In the genomic region with DNA sequence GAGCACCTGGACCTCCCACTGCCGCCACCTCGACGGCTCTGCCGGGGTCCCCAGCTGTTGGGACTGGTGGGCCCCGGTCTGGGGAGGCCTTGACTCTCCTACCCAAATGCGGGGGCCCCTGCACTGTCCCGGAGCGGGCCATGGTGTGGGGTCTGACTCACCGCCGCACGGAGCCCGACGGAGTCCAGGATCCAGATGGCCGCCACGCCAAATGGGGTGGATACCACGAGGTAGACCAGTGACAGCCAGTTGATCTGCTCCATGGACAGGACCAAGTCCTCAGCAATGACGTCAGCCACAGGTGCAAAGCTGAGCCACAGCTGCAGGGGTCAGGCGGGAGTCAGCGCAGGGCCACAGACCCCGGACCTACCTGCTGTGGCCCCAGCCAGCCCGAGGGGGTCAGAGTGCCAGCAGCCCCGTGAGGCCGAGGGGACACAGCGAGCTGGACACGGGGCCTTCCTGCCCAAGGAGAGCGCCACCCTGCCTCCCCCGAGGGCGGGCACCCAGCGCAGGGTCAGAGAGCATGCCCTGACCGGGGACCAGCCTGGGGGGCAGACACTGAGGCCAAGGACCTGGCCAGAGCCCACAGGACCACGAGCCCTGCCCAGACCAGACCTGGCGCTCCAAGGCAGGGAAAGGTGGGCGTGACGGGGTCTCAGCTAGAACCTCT, we compare ENCODE assay signal across 11 cellular contexts. TPM values are rescaled to one million over a fixed set of nuclear protein-coding genes. Genes with fewer than 3 reads are reported as not detected.
A peak's percentile ranks its signal among the peaks of the same experiment; 100 is the strongest.
DNase-seq lines count a peak whose midpoint lies in the region; ATAC-seq, FAIRE-seq and TF ChIP-seq lines count a peak whose summit lies in the region.
"Had no signal": no experiment of that assay in that cellular context is flagged by ENCODE, and none has a peak within 500 bp of the region (broad histone marks: within the 10 kb centered on the region; RNA-seq: fewer than 3 reads in every experiment).

No MANE protein-coding gene starts in this region.

- no peak overlapping the region for H3K4me3 Mint-ChIP-seq in activated T-helper 2 cell treated with anti-CD3 and anti-CD28 coated beads, Interferon-gamma antibody, Interleukin-2, Interleukin-4, amounts not matched to agents 10 μg/mL and 5 μg/mL and 100 μg/mL, durations not matched to agents 14 hours and 24 hours and 36 hours (ENCODE audit: low read depth)
- H3K4me3 Mint-ChIP-seq: activated T-cell treated with anti-CD3 and anti-CD28 coated beads, Interleukin-2, amount 50 U/mL, for 72 hours; CD4-positive, CD25-positive, alpha-beta regulatory T cell had no signal

- H3K27me3 ChIP-seq in HCT116 (ENCODE audit: insufficient read depth, low read length) (no peaks in the 10 kb centered on the region), K562 (ENCODE audit: control insufficient read depth in 2 of 2, insufficient read depth in 2 of 2, low read length in 2 of 2) (no peaks in the 10 kb centered on the region), lower lobe of right lung (ENCODE audit: low read depth) (no peaks in the 10 kb centered on the region), stomach (peaks cover 0 to 10% (median 0%) of the 10 kb centered on the region in 3 donors)
- H3K27me3 ChIP-seq: thyroid gland had no signal

- no peaks in the 10 kb centered on the region for H3K36me3 Mint-ChIP-seq in activated T-helper 2 cell treated with anti-CD3 and anti-CD28 coated beads, Interferon-gamma antibody, Interleukin-2, Interleukin-4, amounts not matched to agents 10 μg/mL and 5 μg/mL and 100 μg/mL, durations not matched to agents 14 hours and 24 hours and 36 hours (ENCODE audit: low read depth)
- H3K36me3 Mint-ChIP-seq: CD4-positive, CD25-positive, alpha-beta regulatory T cell had no signal

- H3K36me3 ChIP-seq in HCT116 (ENCODE audit: control insufficient read depth in 1 of 2, insufficient read depth in 2 of 2, low read length in 2 of 2) (no peaks in the 10 kb centered on the region), K562 (ENCODE audit: control insufficient read depth, insufficient read depth, low read length) (no peaks in the 10 kb centered on the region), lower lobe of right lung (no peaks in the 10 kb centered on the region), stomach (peaks cover 0 to 9% (median 8%) of the 10 kb centered on the region in 4 donors)
- H3K36me3 ChIP-seq: thyroid gland had no signal

- H3K4me2 ChIP-seq in HCT116 (ENCODE audit: low read length) (peak overlapping the region; percentile 85), K562 (ENCODE audit: insufficient read depth, low read length) (peak overlapping the region; percentile 82)

- peak overlapping the region; percentile 70 for H3K9ac ChIP-seq in HCT116 (ENCODE audit: low read length)
- peak overlapping the region in 1 of 2 experiments; percentile 82; a peak in 2 of 4 replicates for H3K9ac ChIP-seq in K562 (ENCODE audit: insufficient read depth in 1 of 2, low read depth in 2 of 2, low read length in 2 of 2)

- in situ Hi-C loops in K562 (cut with MboI), result no loop called here

- POLR2A ChIA-PET in HCT116 (lab: Charles Lee), result interaction anchor here (0.6 to 1.8 kb wide), 3 partner anchors 12 to 84 kb away, joined by 3 to 6 read pairs (median 3); partner anchors contain the start of genes ATP5ME and MYL5
- POLR2A ChIA-PET in K562 (lab: Yijun Ruan, JAX), result interaction anchor here (0.7 to 0.8 kb wide), 2 partner anchors 19 to 61 kb away, joined by 3 read pairs; no protein-coding TSS in a partner anchor

- WGBS in K562 (ENCODE audit: insufficient coverage, low coverage, missing lambda C conversion rate), result 85% methylated on average over 24 of the region's 34 CpGs
- WGBS in stomach, 5 donors, result 87 to 95% (median 91%) methylated on average over 17 to 34 of the region's 34 CpGs

- CTCF ChIA-PET in HCT116 (lab: Charles Lee), result interaction anchor here (1.0 to 1.6 kb wide), 3 partner anchors 9 to 13 kb away, joined by 3 to 8 read pairs (median 5); partner anchors contain the start of genes ATP5ME and MYL5
- CTCF ChIA-PET in K562 (lab: Yijun Ruan, JAX; ENCODE audit: low intra/inter-chr PET ratio), result no interaction called here

- H3K4me3 ChIP-seq in HCT116 (replicated peaks in 1 of 2; ENCODE audit: low read depth in 1 of 2, low read length in 2 of 2) (peak overlapping the region in 1 of 2 experiments; percentile 58; a peak in 2 of 4 replicates), K562 (no peak overlapping the region), lower lobe of right lung (no peak overlapping the region), stomach (peak overlapping the region in 2 of 4 donors; percentile 55)
- H3K4me3 ChIP-seq: thyroid gland had no signal

- H3K27ac ChIP-seq in HCT116 (ENCODE audit: low read depth, low read length) (peak overlapping the region; percentile 92), K562 (ENCODE audit: extremely low read depth, low read depth, low read length) (peak overlapping the region; percentile 78), lower lobe of right lung (peak overlapping the region; percentile 87), stomach (peak overlapping the region; percentile 50 to 90 (median 84))

- no TSS peak for BruUV-seq in HCT116 (replicated peaks; lab: Mats Ljungman, UMichigan)
- no TSS peak for BruUV-seq in K562 (replicated peaks; lab: Mats Ljungman, UMichigan)

- H3K79me2 ChIP-seq in HCT116 (ENCODE audit: insufficient read depth, low read length) (peaks cover 4% of the 10 kb centered on the region; the same call in 1 of the 2 replicates), K562 (ENCODE audit: control insufficient read depth, insufficient read depth, low read length) (peaks cover 7% of the 10 kb centered on the region; the same call in 2 of the 3 replicates)

- TF ChIP-seq POLR2A in HCT116 (IDR thresholded peaks at IDR 0.05; ENCODE audit: borderline replicate concordance, extremely low read depth, insufficient read depth, insufficient read length) (no peak), K562 (conservative IDR thresholded peaks at IDR 0.05) (no peak), stomach (IDR thresholded peaks at IDR 0.05) (no peak)

- ATAC-seq in HCT116 (peak; percentile 1; the same call in 1 of the 2 replicates), K562 (no peak), lower lobe of right lung (no peak), GM19455 (IDR thresholded peaks at IDR 0.05; ENCODE audit: unreplicated experiment) (no peak), GM21529 (IDR thresholded peaks at IDR 0.05; ENCODE audit: unreplicated experiment) (no peak)
- ATAC-seq: activated T-cell treated with anti-CD3 and anti-CD28 coated beads, Interleukin-2, amount 50 U/mL, for 72 hours had no signal

- peaks cover 12% of the 10 kb centered on the region for H3K27me3 Mint-ChIP-seq in activated T-helper 2 cell treated with anti-CD3 and anti-CD28 coated beads, Interferon-gamma antibody, Interleukin-2, Interleukin-4, amounts not matched to agents 10 μg/mL and 5 μg/mL and 100 μg/mL, durations not matched to agents 14 hours and 24 hours and 36 hours (ENCODE audit: low read depth)
- H3K27me3 Mint-ChIP-seq: CD4-positive, CD25-positive, alpha-beta regulatory T cell had no signal

- no peak for TF ChIP-seq RAD21 in HCT116 (IDR thresholded peaks at IDR 0.05; ENCODE audit: low read depth)
- no peak for TF ChIP-seq RAD21 in K562 (CRISPR knock-in tag; conservative IDR thresholded peaks at IDR 0.05 in 1 of 2, IDR thresholded peaks at IDR 0.05 in 1 of 2)

- RAD21 ChIA-PET in HCT116 (lab: Charles Lee; ENCODE audit: low non-redundant PET in 1 of 2, low total read pairs in 2 of 2, uncharacterized antibody in 2 of 2, unreplicated experiment in 2 of 2), result no interaction called here

- no peaks in the 10 kb centered on the region for H3K9me2 ChIP-seq in HCT116 (ENCODE audit: insufficient read depth)

- H3K4me1 Mint-ChIP-seq in activated T-helper 2 cell treated with anti-CD3 and anti-CD28 coated beads, Interferon-gamma antibody, Interleukin-2, Interleukin-4, amounts not matched to agents 10 μg/mL and 5 μg/mL and 100 μg/mL, durations not matched to agents 14 hours and 24 hours and 36 hours (ENCODE audit: low read depth), result no peaks in the 10 kb centered on the region

- no peaks in the 10 kb centered on the region for H3K9me3 Mint-ChIP-seq in activated T-helper 2 cell treated with anti-CD3 and anti-CD28 coated beads, Interferon-gamma antibody, Interleukin-2, Interleukin-4, amounts not matched to agents 10 μg/mL and 5 μg/mL and 100 μg/mL, durations not matched to agents 14 hours and 24 hours and 36 hours
- H3K9me3 Mint-ChIP-seq: activated T-cell treated with anti-CD3 and anti-CD28 coated beads, Interleukin-2, amount 50 U/mL, for 72 hours; CD4-positive, CD25-positive, alpha-beta regulatory T cell had no signal

- DNase-seq in HCT116 (ENCODE audit: low read depth, low spot score) (no peak), K562 (ENCODE audit: extremely low read depth in 1 of 4, low spot score in 3 of 4) (no peak), lower lobe of right lung (no peak), stomach (no peak), AG08395 (ENCODE audit: low spot score) (no peak)
- DNase-seq in activated T-helper 2 cell treated with anti-CD3 and anti-CD28 coated beads, Interferon-gamma antibody, Interleukin-2, Interleukin-4, amounts not matched to agents 10 μg/mL and 5 μg/mL and 100 μg/mL, durations not matched to agents 14 hours and 24 hours and 36 hours (ENCODE audit: low spot score), result no peak
- DNase-seq: activated T-cell treated with anti-CD3 and anti-CD28 coated beads, Interleukin-2, amount 50 U/mL, for 72 hours had no signal

- H2AFZ ChIP-seq in HCT116 (ENCODE audit: low read depth, low read length, poor library complexity, severe bottlenecking) (no peak overlapping the region), K562 (ENCODE audit: low read depth, low read length) (peak overlapping the region; percentile 87)

- TF ChIP-seq EP300 in K562 (IDR thresholded peaks at IDR 0.05; ENCODE audit: low read length) (no peak), stomach (IDR thresholded peaks at IDR 0.05) (no peak)

- no peaks in the 10 kb centered on the region for H3K9me1 ChIP-seq in K562 (ENCODE audit: control insufficient read depth, insufficient read depth, low read length)

- H3K27ac Mint-ChIP-seq in activated T-helper 2 cell treated with anti-CD3 and anti-CD28 coated beads, Interferon-gamma antibody, Interleukin-2, Interleukin-4, amounts not matched to agents 10 μg/mL and 5 μg/mL and 100 μg/mL, durations not matched to agents 14 hours and 24 hours and 36 hours, result no peak overlapping the region
- H3K27ac Mint-ChIP-seq: activated T-cell treated with anti-CD3 and anti-CD28 coated beads, Interleukin-2, amount 50 U/mL, for 72 hours had no signal

- TF ChIP-seq CTCF in HCT116 (IDR thresholded peaks at IDR 0.05 in 2 of 3, conservative IDR thresholded peaks at IDR 0.05 in 1 of 3; ENCODE audit: borderline replicate concordance in 1 of 3, insufficient read depth in 1 of 3, low read depth in 2 of 3, low read length in 2 of 3) (no peak), K562 (IDR thresholded peaks at IDR 0.05 in 2 of 3, conservative IDR thresholded peaks at IDR 0.05 in 1 of 3; ENCODE audit: insufficient read depth in 2 of 3, low read depth in 1 of 3, low read length in 3 of 3) (no peak), lower lobe of right lung (IDR thresholded peaks at IDR 0.05) (no peak), stomach (IDR thresholded peaks at IDR 0.05) (no peak)

- intact Hi-C loops in HCT116 (cut with micrococcal nuclease) (no loop called here), K562 (cut with micrococcal nuclease) (loop anchor here (1.0 to 10.0 kb wide), 3 partner anchors 19 to 298 kb away; partner anchors contain the start of genes IDUA and PCGF3), lower lobe of right lung (cut with DNase I) (no loop called here), stomach (cut with DNase I; ENCODE audit: low total_unique reads) (no loop called here)
- intact Hi-C loops in activated T-helper 2 cell treated with anti-CD3 and anti-CD28 coated beads, Interferon-gamma antibody, Interleukin-2, Interleukin-4, amounts not matched to agents 10 μg/mL and 5 μg/mL and 100 μg/mL, durations not matched to agents 14 hours and 24 hours and 36 hours (cut with micrococcal nuclease), result no loop called here

- no peaks in the 10 kb centered on the region for H3K9me3 ChIP-seq in HCT116 (ENCODE audit: control insufficient read depth in 1 of 2, insufficient read depth in 1 of 2, low read depth in 1 of 2, low read length in 2 of 2)
- no peaks in the 10 kb centered on the region for H3K9me3 ChIP-seq in K562 (replicated peaks; ENCODE audit: control insufficient read depth, insufficient read depth, low read depth, low read length)
- no peaks in the 10 kb centered on the region for H3K9me3 ChIP-seq in lower lobe of right lung
- no peaks in the 10 kb centered on the region for H3K9me3 ChIP-seq in stomach
- H3K9me3 ChIP-seq: thyroid gland had no signal

- H3K4me1 ChIP-seq in HCT116 (ENCODE audit: control insufficient read depth in 1 of 2, insufficient read depth in 2 of 2, low read length in 2 of 2) (peaks cover 27 to 49% of the 10 kb centered on the region in 2 experiments), K562 (replicated peaks in 1 of 2; ENCODE audit: control insufficient read depth in 2 of 2, insufficient read depth in 2 of 2, low read length in 2 of 2) (peaks cover 19 to 78% of the 10 kb centered on the region in 2 experiments), lower lobe of right lung (peaks cover 42% of the 10 kb centered on the region), stomach (peaks cover 39 to 65% (median 58%) of the 10 kb centered on the region in 4 donors)

- no peak for FAIRE-seq in K562 (lab: Jason Lieb, UNC)

- H4K20me1 ChIP-seq in HCT116 (ENCODE audit: insufficient read depth) (no peaks in the 10 kb centered on the region), K562 (replicated peaks; ENCODE audit: control insufficient read depth, insufficient read depth, low read length) (0 out of 2 replicates have a peak, but pooled peaks cover 4% of the 10 kb centered on the region)

RNA-seq across cellular contexts. Expression of gene SLC49A3, which starts 2.4 kb away (rescaled TPM):
- 5.5 TPM for total RNA-seq in HCT116 (2021; ENCODE audit: unreplicated experiment)
- 1.8 and 3.4 TPM in 2 replicates for polyA plus RNA-seq in HCT116 (2012)
- not detected in 2 replicates for total RNA-seq in K562 (2011; cell fraction: chromatin; rRNA removed; ENCODE audit: low replicate concordance)
- total RNA-seq in K562 (2011; cell fraction: nucleolus; rRNA removed), result 0.39 TPM in 1 of 2 replicates, not detected in the other
- 0.61 TPM in 1 of 2 replicates, not detected in the other for total RNA-seq in K562 (2011; cell fraction: nucleoplasm; rRNA removed)
- not detected in 2 replicates for total RNA-seq in K562 (2014; rRNA removed)
- not detected in 2 replicates for total RNA-seq in K562 (2014; rRNA removed; fragmentation: Illumina TruSeq; extraction: Trizol)
- total RNA-seq in K562 (2015; rRNA removed; fragmentation: Illumina TruSeq; extraction: Trizol), result not detected in 2 replicates
- 0.24 and 0.29 TPM in 2 replicates for total RNA-seq in K562 (2021)
- not detected in 2 replicates for polyA plus RNA-seq in K562 (2011; rRNA removed)
- 0.03 and 0.22 TPM in 2 replicates for polyA plus RNA-seq in K562 (2011; cell fraction: cytosol; rRNA removed)
- 0.25 and 0.55 TPM in 2 replicates for polyA plus RNA-seq in K562 (2011; cell fraction: nucleus; rRNA removed)
- 0.21 and 0.30 TPM in 2 replicates for polyA plus RNA-seq in K562 (2012)
- not detected in 2 replicates for polyA plus RNA-seq in K562 (2014; fragmentation: Illumina TruSeq; extraction: Trizol)
- polyA plus RNA-seq in K562 (2014; fragmentation: Nextera tagmentation; extraction: Ambion mirVana), result not detected
- polyA plus RNA-seq in K562 (2014; rRNA removed), result 0.18 and 0.41 TPM in 2 replicates
- polyA minus RNA-seq in K562 (2011; rRNA and poly(A)+ RNA removed), result not detected in 2 replicates
- not detected in 2 replicates for polyA minus RNA-seq in K562 (2011; cell fraction: cytosol; rRNA and poly(A)+ RNA removed)
- polyA minus RNA-seq in K562 (2011; cell fraction: nucleus; rRNA and poly(A)+ RNA removed), result not detected in 2 replicates
- total RNA-seq in lower lobe of right lung, result 31.5 TPM
- 10 to 100 TPM in 2 of 5 donors, 1 to 10 TPM in 3; 2.7 to 18.8 (median 9.4) TPM for total RNA-seq in stomach
- polyA plus RNA-seq in stomach, result 10 to 100 TPM in 2 of 3 donors, 1 to 10 TPM in 1; 8.2 to 15.2 (median 11.4) TPM
- total RNA-seq in activated T-helper 2 cell treated with anti-CD3 and anti-CD28 coated beads, Interferon-gamma antibody, Interleukin-2, Interleukin-4, amounts not matched to agents 10 μg/mL and 5 μg/mL and 100 μg/mL, durations not matched to agents 14 hours and 24 hours and 36 hours, result 0.50 and 0.74 TPM in 2 replicates

RNA-seq across cellular contexts. Expression of gene MYL5, which starts 12.2 kb away (rescaled TPM):
- total RNA-seq in HCT116 (2021; ENCODE audit: unreplicated experiment), result 14.0 TPM
- 7.7 and 9.8 TPM in 2 replicates for polyA plus RNA-seq in HCT116 (2012)
- 13.3 and 32.0 TPM in 2 replicates for total RNA-seq in K562 (2011; cell fraction: chromatin; rRNA removed; ENCODE audit: low replicate concordance)
- total RNA-seq in K562 (2011; cell fraction: nucleolus; rRNA removed), result 19.7 and 19.9 TPM in 2 replicates
- total RNA-seq in K562 (2011; cell fraction: nucleoplasm; rRNA removed), result 9.6 and 13.4 TPM in 2 replicates
- 4.9 and 6.2 TPM in 2 replicates for total RNA-seq in K562 (2014; rRNA removed)
- 2.6 and 3.1 TPM in 2 replicates for total RNA-seq in K562 (2014; rRNA removed; fragmentation: Illumina TruSeq; extraction: Trizol)
- total RNA-seq in K562 (2015; rRNA removed; fragmentation: Illumina TruSeq; extraction: Trizol), result 5.1 and 5.9 TPM in 2 replicates
- 9.1 and 10.0 TPM in 2 replicates for total RNA-seq in K562 (2021)
- polyA plus RNA-seq in K562 (2011; rRNA removed), result 3.8 and 4.1 TPM in 2 replicates
- polyA plus RNA-seq in K562 (2011; cell fraction: cytosol; rRNA removed), result 2.8 TPM in 2 replicates
- polyA plus RNA-seq in K562 (2011; cell fraction: nucleus; rRNA removed), result 18.2 and 29.5 TPM in 2 replicates
- 9.3 and 13.7 TPM in 2 replicates for polyA plus RNA-seq in K562 (2012)
- polyA plus RNA-seq in K562 (2014; fragmentation: Illumina TruSeq; extraction: Trizol), result 3.4 and 5.5 TPM in 2 replicates
- polyA plus RNA-seq in K562 (2014; fragmentation: Nextera tagmentation; extraction: Ambion mirVana), result 1 to 10 TPM; 1.4 TPM
- polyA plus RNA-seq in K562 (2014; rRNA removed), result 6.0 and 6.9 TPM in 2 replicates
- polyA minus RNA-seq in K562 (2011; rRNA and poly(A)+ RNA removed), result 3.1 and 4.0 TPM in 2 replicates
- 0.76 and 1.5 TPM in 2 replicates for polyA minus RNA-seq in K562 (2011; cell fraction: cytosol; rRNA and poly(A)+ RNA removed)
- 11.0 and 13.6 TPM in 2 replicates for polyA minus RNA-seq in K562 (2011; cell fraction: nucleus; rRNA and poly(A)+ RNA removed)
- total RNA-seq in lower lobe of right lung, result 9.7 TPM
- total RNA-seq in stomach, result 10 to 100 TPM in 3 of 5 donors, 1 to 10 TPM in 2; 7.0 to 67.7 (median 13.4) TPM
- polyA plus RNA-seq in stomach, result 100 to 1,000 TPM in 1 of 3 donors, 10 to 100 TPM in 2; 18.8 to 148 (median 42.7) TPM
- total RNA-seq in activated T-helper 2 cell treated with anti-CD3 and anti-CD28 coated beads, Interferon-gamma antibody, Interleukin-2, Interleukin-4, amounts not matched to agents 10 μg/mL and 5 μg/mL and 100 μg/mL, durations not matched to agents 14 hours and 24 hours and 36 hours, result 27.7 and 29.8 TPM in 2 replicates

RNA-seq across cellular contexts. Expression of gene ATP5ME, which starts 12.4 kb away (rescaled TPM):
- total RNA-seq in HCT116 (2021; ENCODE audit: unreplicated experiment) (330 TPM), K562 (2014; rRNA removed) (746 and 978 TPM in 2 replicates), K562 (2014; rRNA removed; fragmentation: Illumina TruSeq; extraction: Trizol) (839 and 887 TPM in 2 replicates), K562 (2015; rRNA removed; fragmentation: Illumina TruSeq; extraction: Trizol) (914 and 930 TPM in 2 replicates), K562 (2021) (509 and 535 TPM in 2 replicates), lower lobe of right lung (173 TPM), stomach (100 to 1,000 TPM in 3 of 5 donors, 10 to 100 TPM in 1, 1 to 10 TPM in 1; 8.0 to 842 (median 169) TPM)
- polyA plus RNA-seq in HCT116 (2012), result 766 and 980 TPM in 2 replicates
- 72.8 and 88.6 TPM in 2 replicates for total RNA-seq in K562 (2011; cell fraction: chromatin; rRNA removed; ENCODE audit: low replicate concordance)
- total RNA-seq in K562 (2011; cell fraction: nucleolus; rRNA removed), result 122 and 189 TPM in 2 replicates
- 125 and 130 TPM in 2 replicates for total RNA-seq in K562 (2011; cell fraction: nucleoplasm; rRNA removed)
- polyA plus RNA-seq in K562 (2011; rRNA removed) (573 and 595 TPM in 2 replicates), K562 (2014; fragmentation: Illumina TruSeq; extraction: Trizol) (632 and 822 TPM in 2 replicates), K562 (2014; fragmentation: Nextera tagmentation; extraction: Ambion mirVana) (1,000 to 10,000 TPM; 2,400 to 2,480 TPM), K562 (2014; rRNA removed) (987 and 1,053 TPM in 2 replicates), stomach (100 to 1,000 TPM; 742 to 876 (median 853) TPM)
- 589 and 678 TPM in 2 replicates for polyA plus RNA-seq in K562 (2011; cell fraction: cytosol; rRNA removed)
- 222 and 265 TPM in 2 replicates for polyA plus RNA-seq in K562 (2011; cell fraction: nucleus; rRNA removed)
- polyA plus RNA-seq in K562 (2012), result 689 and 2,439 TPM in 2 replicates
- 147 and 173 TPM in 2 replicates for polyA minus RNA-seq in K562 (2011; rRNA and poly(A)+ RNA removed)
- polyA minus RNA-seq in K562 (2011; cell fraction: cytosol; rRNA and poly(A)+ RNA removed), result 96.7 and 103 TPM in 2 replicates
- 41.5 and 69.1 TPM in 2 replicates for polyA minus RNA-seq in K562 (2011; cell fraction: nucleus; rRNA and poly(A)+ RNA removed)
- 208 and 235 TPM in 2 replicates for total RNA-seq in activated T-helper 2 cell treated with anti-CD3 and anti-CD28 coated beads, Interferon-gamma antibody, Interleukin-2, Interleukin-4, amounts not matched to agents 10 μg/mL and 5 μg/mL and 100 μg/mL, durations not matched to agents 14 hours and 24 hours and 36 hours

RNA-seq across cellular contexts. Expression of gene PCGF3, which starts 19.1 kb away (rescaled TPM):
- 66.3 TPM for total RNA-seq in HCT116 (2021; ENCODE audit: unreplicated experiment)
- polyA plus RNA-seq in HCT116 (2012), result 53.8 and 62.5 TPM in 2 replicates
- 122 and 175 TPM in 2 replicates for total RNA-seq in K562 (2011; cell fraction: chromatin; rRNA removed; ENCODE audit: low replicate concordance)
- 123 and 128 TPM in 2 replicates for total RNA-seq in K562 (2011; cell fraction: nucleolus; rRNA removed)
- 119 and 129 TPM in 2 replicates for total RNA-seq in K562 (2011; cell fraction: nucleoplasm; rRNA removed)
- total RNA-seq in K562 (2014; rRNA removed), result 31.3 and 39.9 TPM in 2 replicates
- total RNA-seq in K562 (2014; rRNA removed; fragmentation: Illumina TruSeq; extraction: Trizol), result 13.3 and 14.7 TPM in 2 replicates
- total RNA-seq in K562 (2015; rRNA removed; fragmentation: Illumina TruSeq; extraction: Trizol), result 19.1 and 20.3 TPM in 2 replicates
- 39.6 and 46.1 TPM in 2 replicates for total RNA-seq in K562 (2021)
- 37.2 and 42.2 TPM in 2 replicates for polyA plus RNA-seq in K562 (2011; rRNA removed)
- 35.7 and 39.0 TPM in 2 replicates for polyA plus RNA-seq in K562 (2011; cell fraction: cytosol; rRNA removed)
- polyA plus RNA-seq in K562 (2011; cell fraction: nucleus; rRNA removed), result 197 and 242 TPM in 2 replicates
- 22.9 and 34.4 TPM in 2 replicates for polyA plus RNA-seq in K562 (2012)
- polyA plus RNA-seq in K562 (2014; fragmentation: Illumina TruSeq; extraction: Trizol), result 18.9 and 20.4 TPM in 2 replicates
- polyA plus RNA-seq in K562 (2014; fragmentation: Nextera tagmentation; extraction: Ambion mirVana), result 1 to 10 TPM; 2.6 to 4.3 TPM
- 40.1 and 40.2 TPM in 2 replicates for polyA plus RNA-seq in K562 (2014; rRNA removed)
- 25.9 and 30.6 TPM in 2 replicates for polyA minus RNA-seq in K562 (2011; rRNA and poly(A)+ RNA removed)
- polyA minus RNA-seq in K562 (2011; cell fraction: cytosol; rRNA and poly(A)+ RNA removed), result 22.7 and 34.9 TPM in 2 replicates
- 74.0 and 79.4 TPM in 2 replicates for polyA minus RNA-seq in K562 (2011; cell fraction: nucleus; rRNA and poly(A)+ RNA removed)
- 44.8 TPM for total RNA-seq in lower lobe of right lung
- 100 to 1,000 TPM in 2 of 5 donors, 10 to 100 TPM in 3; 45.2 to 140 (median 82.6) TPM for total RNA-seq in stomach
- polyA plus RNA-seq in stomach, result 10 to 100 TPM; 24.7 to 48.9 (median 24.9) TPM
- total RNA-seq in activated T-helper 2 cell treated with anti-CD3 and anti-CD28 coated beads, Interferon-gamma antibody, Interleukin-2, Interleukin-4, amounts not matched to agents 10 μg/mL and 5 μg/mL and 100 μg/mL, durations not matched to agents 14 hours and 24 hours and 36 hours, result 35.0 and 39.2 TPM in 2 replicates
